In genomic region chr1:54137532-54138061, GRCh38 we compare ENCODE assay signal across 1 cellular context.
TF ChIP-seq lines count a peak whose summit lies in the region.

No MANE protein-coding gene starts in this region.

TF ChIP-seq in HCT116, 20 proteins besides CTCF, POLR2A, EP300 and RAD21 (continued from another document):
- no peak for TF ChIP-seq REST (IDR thresholded peaks at IDR 0.05; ENCODE audit: low read depth)
